ENCODE assay signal across 28 cellular contexts in the genomic region with DNA sequence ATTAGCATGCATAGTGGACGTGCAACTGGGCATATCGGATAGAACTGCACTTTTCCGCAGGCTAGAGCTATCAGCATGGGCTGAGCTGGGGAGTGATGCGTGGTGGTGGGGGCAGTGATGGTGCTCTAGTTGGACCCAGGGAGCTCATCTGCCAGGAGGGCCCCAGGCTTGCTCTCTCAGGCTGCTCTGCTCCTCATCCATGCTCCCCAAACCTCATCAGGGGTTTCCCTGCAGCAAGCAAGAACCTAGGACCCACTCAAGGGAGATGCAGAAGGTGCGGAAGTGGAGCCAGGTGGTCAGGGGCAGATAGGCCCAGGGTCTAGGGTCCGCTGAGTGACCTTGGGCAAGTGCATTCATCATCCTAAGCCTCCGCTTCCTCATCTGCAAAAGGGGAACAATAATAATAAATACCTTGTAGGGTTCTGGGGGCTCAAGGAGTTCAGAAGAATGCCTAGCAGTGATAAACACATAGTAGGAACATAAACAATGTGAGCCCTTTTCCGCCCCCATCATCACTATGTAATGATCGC.
"Had no signal": no experiment of that assay in that cellular context is flagged by ENCODE, and none has a peak within 500 bp of the region (broad histone marks: within the 10 kb centered on the region; RNA-seq: fewer than 3 reads in every experiment).

No MANE protein-coding gene starts in this region.

- H3K4me3 Mint-ChIP-seq: activated CD4-positive, alpha-beta memory T cell treated with anti-CD3 and anti-CD28 coated beads for 36 hours; activated naive CD4-positive, alpha-beta T cell treated with anti-CD3 and anti-CD28 coated beads, Interleukin-2, amount 50 U/mL, for 24 hours; activated naive CD8-positive, alpha-beta T cell treated with anti-CD3 and anti-CD28 coated beads, Interleukin-2, amount 10 ng/mL, durations not matched to agents 7 days and 5 days; brain; T-helper 1 cell treated with Interleukin-12 subunit alpha and Interleukin-12 subunit beta and Interleukin-4 antibody, amounts not matched to agents 30 μg/mL and 1 μg/mL, for 36 hours; T-helper 2 cell treated with Interferon-gamma antibody and Interleukin-4, amounts not matched to agents 5 μg/mL and 100 μg/mL, for 36 hours; WTC11 had no signal

- DNase-seq: activated CD4-positive, alpha-beta memory T cell treated with anti-CD3 and anti-CD28 coated beads for 36 hours; activated CD4-positive, alpha-beta T cell treated with anti-CD3 and anti-CD28 coated beads for 4 hours; activated CD4-positive, alpha-beta T cell treated with anti-CD3 and anti-CD28 coated beads, Interleukin-2, amount 50 U/mL, for 1 hour; activated gamma-delta T cell; activated naive CD4-positive, alpha-beta T cell treated with Interleukin-2 at 50 U/mL for 16 hours; activated naive CD8-positive, alpha-beta T cell treated with anti-CD3 and anti-CD28 coated beads, Interleukin-2, amount 10 ng/mL, durations not matched to agents 7 days and 5 days; activated T-cell treated with anti-CD3 and anti-CD28 coated beads, Interleukin-2, amount 50 U/mL, for 1 hour; amygdala; Kasumi-1; KG1; MG63; NCI-H1048; NCI-H1105 treated with DMSO at 0.1 percent for 48 hours; NCI-H1436; NCI-H1694; NCI-H1930; NCI-H2081 treated with DMSO at 0.1 percent for 48 hours; NCI-H345; NCI-H524 treated with DMSO at 0.1 percent for 48 hours; SHP77 had no signal

- H3K4me1 Mint-ChIP-seq: activated naive CD4-positive, alpha-beta T cell treated with anti-CD3 and anti-CD28 coated beads, Interleukin-2, amount 50 U/mL, for 24 hours; activated naive CD8-positive, alpha-beta T cell treated with anti-CD3 and anti-CD28 coated beads, Interleukin-2, amount 10 ng/mL, durations not matched to agents 7 days and 5 days had no signal

- H3K27ac Mint-ChIP-seq: activated CD4-positive, alpha-beta memory T cell treated with anti-CD3 and anti-CD28 coated beads for 36 hours; activated naive CD4-positive, alpha-beta T cell treated with anti-CD3 and anti-CD28 coated beads, Interleukin-2, amount 50 U/mL, for 24 hours; activated naive CD8-positive, alpha-beta T cell treated with anti-CD3 and anti-CD28 coated beads, Interleukin-2, amount 10 ng/mL, durations not matched to agents 7 days and 5 days; activated T-helper 2 cell treated with anti-CD3 and anti-CD28 coated beads, Interferon-gamma antibody, Interleukin-2, Interleukin-4, amounts not matched to agents 10 μg/mL and 5 μg/mL and 100 μg/mL, durations not matched to agents 14 hours and 24 hours and 36 hours; T-helper 1 cell treated with Interleukin-12 subunit alpha and Interleukin-12 subunit beta and Interleukin-4 antibody, amounts not matched to agents 30 μg/mL and 1 μg/mL, for 36 hours; T-helper 2 cell treated with Interferon-gamma antibody and Interleukin-4, amounts not matched to agents 5 μg/mL and 100 μg/mL, for 36 hours; WTC11 had no signal

- H3K27me3 Mint-ChIP-seq: activated CD4-positive, alpha-beta memory T cell treated with anti-CD3 and anti-CD28 coated beads for 36 hours; activated naive CD4-positive, alpha-beta T cell treated with anti-CD3 and anti-CD28 coated beads, Interleukin-2, amount 50 U/mL, for 24 hours; brain had no signal

- ATAC-seq: activated CD4-positive, CD25-positive, alpha-beta regulatory T cell treated with anti-CD3 and anti-CD28 coated beads, Interleukin-2, amount 50 U/mL, for 24 hours; Panc1; WTC11 had no signal

- H3K9me3 Mint-ChIP-seq: activated CD4-positive, alpha-beta memory T cell treated with anti-CD3 and anti-CD28 coated beads for 36 hours; activated naive CD4-positive, alpha-beta T cell treated with anti-CD3 and anti-CD28 coated beads, Interleukin-2, amount 50 U/mL, for 24 hours; activated naive CD8-positive, alpha-beta T cell treated with anti-CD3 and anti-CD28 coated beads, Interleukin-2, amount 10 ng/mL, durations not matched to agents 7 days and 5 days; activated T-helper 2 cell treated with anti-CD3 and anti-CD28 coated beads, Interferon-gamma antibody, Interleukin-2, Interleukin-4, amounts not matched to agents 10 μg/mL and 5 μg/mL and 100 μg/mL, durations not matched to agents 14 hours and 24 hours and 36 hours; T-helper 1 cell treated with Interleukin-12 subunit alpha and Interleukin-12 subunit beta and Interleukin-4 antibody, amounts not matched to agents 30 μg/mL and 1 μg/mL, for 36 hours; T-helper 2 cell treated with Interferon-gamma antibody and Interleukin-4, amounts not matched to agents 5 μg/mL and 100 μg/mL, for 36 hours; WTC11 had no signal

- H3K36me3 Mint-ChIP-seq: activated CD4-positive, alpha-beta memory T cell treated with anti-CD3 and anti-CD28 coated beads for 36 hours; activated naive CD4-positive, alpha-beta T cell treated with anti-CD3 and anti-CD28 coated beads, Interleukin-2, amount 50 U/mL, for 24 hours; activated naive CD8-positive, alpha-beta T cell treated with anti-CD3 and anti-CD28 coated beads, Interleukin-2, amount 10 ng/mL, durations not matched to agents 7 days and 5 days; brain; WTC11 had no signal
